Comparison of ENCODE assay signal across 24 cellular contexts in the genomic region with DNA sequence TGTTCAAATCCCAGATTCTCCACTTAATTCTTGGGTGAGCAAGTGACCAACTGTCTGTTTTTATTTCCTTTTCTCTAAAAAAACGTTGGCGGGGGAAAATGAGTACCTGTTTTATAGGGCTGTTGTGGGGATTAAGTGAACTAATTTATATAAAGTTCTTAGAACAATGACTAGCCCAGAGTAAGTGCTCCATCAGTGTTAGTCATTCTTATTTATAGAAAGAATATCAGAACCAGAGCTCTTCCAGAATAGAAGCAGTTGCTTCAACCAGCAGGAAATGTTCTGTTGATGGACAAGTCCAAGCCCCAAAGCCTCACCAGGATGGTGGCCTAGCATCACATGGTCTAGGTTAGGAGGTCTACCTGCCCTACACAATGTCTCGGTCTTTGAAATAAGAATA.
DNase-seq lines count a peak whose midpoint lies in the region; ATAC-seq, FAIRE-seq and TF ChIP-seq lines count a peak whose summit lies in the region.
"Had no signal": no experiment of that assay in that cellular context is flagged by ENCODE, and none has a peak within 500 bp of the region (broad histone marks: within the 10 kb centered on the region; RNA-seq: fewer than 3 reads in every experiment).

No MANE protein-coding gene starts in this region.

- peak overlapping the region in 1 of 2 experiments; percentile 31; a peak in 2 of 4 replicates for H4K8ac ChIP-seq in IMR-90 (ENCODE audit: low read depth in 2 of 2, low read length in 2 of 2)

- H3K23ac ChIP-seq in IMR-90 (ENCODE audit: low read depth, low read length): no peak overlapping the region

- H3K4me1 ChIP-seq in A549: peaks cover 62% of the 10 kb centered on the region
- peaks cover 21% of the 10 kb centered on the region for H3K4me1 ChIP-seq in IMR-90 (ENCODE audit: control insufficient read depth, insufficient read depth, low read length)
- peaks cover 9% of the 10 kb centered on the region for H3K4me1 ChIP-seq in colonic mucosa
- peaks cover 47% of the 10 kb centered on the region for H3K4me1 ChIP-seq in keratinocyte (ENCODE audit: control insufficient read depth, extremely low read depth, insufficient read depth, low read length)

- ATAC-seq in A549 (no peak), IMR-90 (ENCODE audit: low read depth) (no peak)
- ATAC-seq: activated naive CD8-positive, alpha-beta T cell treated with anti-CD3 and anti-CD28 coated beads, Interleukin-2, amount 50 U/mL, for 24 hours; stimulated activated naive CD8-positive, alpha-beta T cell treated with anti-CD3 and anti-CD28 coated beads, Interleukin-15, amount 100 ng/mL, for 72 hours had no signal

- H2AK5ac ChIP-seq in IMR-90 (ENCODE audit: low read depth, low read length): peak overlapping the region; percentile 87

- H3K36me3 ChIP-seq in IMR-90 (ENCODE audit: control insufficient read depth, insufficient read depth, low read length): no peaks in the 10 kb centered on the region
- no peaks in the 10 kb centered on the region for H3K36me3 ChIP-seq in colonic mucosa
- H3K36me3 ChIP-seq in keratinocyte (ENCODE audit: control insufficient read depth in 2 of 2, extremely low read depth in 1 of 2, insufficient read depth in 2 of 2, low read length in 2 of 2): no peaks in the 10 kb centered on the region

- in situ Hi-C loops in IMR-90 (cut with MboI; ENCODE audit: low sequenced_read_pairs): no loop called here

- H2AFZ ChIP-seq in IMR-90 (replicated peaks; ENCODE audit: low read length, poor library complexity): no peak overlapping the region
- H2AFZ ChIP-seq in keratinocyte (ENCODE audit: control insufficient read depth, low read length): no peak overlapping the region

- no peak for TF ChIP-seq CTCF in A549 (IDR thresholded peaks at IDR 0.05)
- TF ChIP-seq CTCF in IMR-90 (conservative IDR thresholded peaks at IDR 0.05; ENCODE audit: low read depth, low read length): no peak
- no peak for TF ChIP-seq CTCF in colonic mucosa (IDR thresholded peaks at IDR 0.05)
- no peak for TF ChIP-seq CTCF in keratinocyte (optimal IDR thresholded peaks at IDR 0.05 in 1 of 3, IDR thresholded peaks at IDR 0.05 in 1 of 3, conservative IDR thresholded peaks at IDR 0.05 in 1 of 3; ENCODE audit: extremely low read depth in 1 of 3, insufficient read depth in 2 of 3, low read length in 3 of 3)

- H3K4me3 ChIP-seq in A549 (no peak overlapping the region), IMR-90 (ENCODE audit: insufficient read depth, low read depth, low read length) (no peak overlapping the region), colonic mucosa (no peak overlapping the region), keratinocyte (ENCODE audit: control insufficient read depth in 2 of 3, extremely low read depth in 1 of 3, insufficient read depth in 2 of 3, low read depth in 1 of 3, low read length in 3 of 3) (no peak overlapping the region)

- H2BK15ac ChIP-seq in IMR-90 (ENCODE audit: low read depth, low read length): peak overlapping the region; percentile 40; the same call in 1 of the 3 replicates

- peak overlapping the region; percentile 21; the same call in 1 of the 2 replicates for H3K4ac ChIP-seq in IMR-90 (ENCODE audit: low read depth, low read length)

- peak overlapping the region; percentile 38; the same call in 1 of the 2 replicates for H4K91ac ChIP-seq in IMR-90 (ENCODE audit: insufficient read depth, low read depth, low read length)

- peak overlapping the region; percentile 73 for H3K4me2 ChIP-seq in A549
- 0 out of 2 replicates have a peak overlapping the region, but pooled peaks have one; percentile 7 for H3K4me2 ChIP-seq in IMR-90 (ENCODE audit: low read depth, low read length)
- no peak overlapping the region for H3K4me2 ChIP-seq in keratinocyte (ENCODE audit: control insufficient read depth, extremely low read depth, insufficient read depth, low read depth, low read length)

- no peak for TF ChIP-seq EP300 in A549 (IDR thresholded peaks at IDR 0.05)

- H3K56ac ChIP-seq in IMR-90 (ENCODE audit: extremely low read depth, insufficient read depth, low read length): no peak overlapping the region

- TF ChIP-seq POLR2A in A549 (IDR thresholded peaks at IDR 0.05; ENCODE audit: low read length): no peak
- TF ChIP-seq POLR2A in IMR-90 (IDR thresholded peaks at IDR 0.05; ENCODE audit: low read depth, low read length): no peak

- DNase-seq in A549 (ENCODE audit: low read depth in 1 of 2, low spot score in 1 of 2) (no peak), IMR-90 (peak; percentile 43), colonic mucosa (no peak), keratinocyte (ENCODE audit: low read depth, low spot score) (no peak), frontal cortex (ENCODE audit: low spot score in 2 of 2) (no peak), DMS 273 treated with DMSO at 0.1 percent for 48 hours (lab: John Stamatoyannopoulos, UW) (no peak), NCI-H2171 (lab: John Stamatoyannopoulos, UW) (no peak), Ammon's horn (ENCODE audit: low spot score) (no peak)
- DNase-seq: activated CD4-positive, alpha-beta T cell treated with anti-CD3 and anti-CD28 coated beads, Interleukin-2, amount 10 ng/mL, durations not matched to agents 7 days and 5 days; activated naive CD8-positive, alpha-beta T cell treated with anti-CD3 and anti-CD28 coated beads, Interleukin-2, amount 50 U/mL, for 24 hours; CD4-positive, alpha-beta T cell; central memory CD4-positive, alpha-beta T cell; DMS79; effector CD4-positive, alpha-beta T cell; Kasumi-1; kidney glomerular epithelial cell; mesendoderm; NCI-H1105; NCI-H524; posterior cingulate gyrus; Right ventricle myocardium superior; stimulated activated naive CD8-positive, alpha-beta T cell treated with anti-CD3 and anti-CD28 coated beads, Interleukin-15, amount 100 ng/mL, for 72 hours; T-helper 1 cell had no signal

- H3K79me1 ChIP-seq in IMR-90 (ENCODE audit: low read depth in 1 of 2, low read length in 2 of 2): no peaks in the 10 kb centered on the region

- CTCF ChIA-PET in A549 (lab: Yijun Ruan, JAX) (no interaction called here), IMR-90 (lab: Yijun Ruan, JAX) (no interaction called here)

- H3K9me1 ChIP-seq in IMR-90 (ENCODE audit: insufficient read depth, low read length) (peaks cover 10% of the 10 kb centered on the region; the same call in 1 of the 2 replicates), keratinocyte (ENCODE audit: control insufficient read depth, extremely low read depth, insufficient read depth, low read length) (no peaks in the 10 kb centered on the region)

- no TSS peak for BruUV-seq in IMR-90 (replicated peaks; lab: Mats Ljungman, UMichigan)

- intact Hi-C loops in IMR-90 (cut with micrococcal nuclease) (loop anchor here (5.0 to 10.0 kb wide), 3 partner anchors 34 to 422 kb away; no protein-coding TSS in a partner anchor), colonic mucosa (cut with DNase I) (no loop called here)

- H3K27me3 ChIP-seq in IMR-90 (ENCODE audit: control insufficient read depth, insufficient read depth, low read length) (no peaks in the 10 kb centered on the region), colonic mucosa (no peaks in the 10 kb centered on the region), keratinocyte (ENCODE audit: control insufficient read depth, extremely low read depth, insufficient read depth, low read length) (no peaks in the 10 kb centered on the region)

- H3K9me3 ChIP-seq in A549 (no peaks in the 10 kb centered on the region), IMR-90 (ENCODE audit: control insufficient read depth, insufficient read depth, low read length) (no peaks in the 10 kb centered on the region), colonic mucosa (no peaks in the 10 kb centered on the region), keratinocyte (ENCODE audit: control insufficient read depth, low read depth, low read length) (no peaks in the 10 kb centered on the region)

- H2BK120ac ChIP-seq in IMR-90 (ENCODE audit: low read depth, low read length): peak overlapping the region; percentile 53

- H2AK9ac ChIP-seq in IMR-90 (replicated peaks; ENCODE audit: low read depth, low read length, poor library complexity): no peak overlapping the region

- POLR2A ChIA-PET in A549 (lab: Yijun Ruan, JAX): no interaction called here
- POLR2A ChIA-PET in IMR-90 (lab: Charles Lee; ENCODE audit: unreplicated experiment): no interaction called here

- 47% methylated on average over 3 of the region's 3 CpGs for WGBS in A549 (ENCODE audit: missing lambda C conversion rate)
- WGBS in IMR-90 (ENCODE audit: extremely low coverage in 2 of 2, insufficient read length in 1 of 2), 2 experiments: no CpG with 5 or more reads among the region's 3 CpGs

- peak overlapping the region; percentile 20; the same call in 1 of the 2 replicates for H2BK20ac ChIP-seq in IMR-90 (ENCODE audit: low read depth, low read length)

- H3K27ac ChIP-seq in A549 (peak overlapping the region; percentile 6 to 30; a peak in 4 of 6 replicates), IMR-90 (ENCODE audit: insufficient read depth, low read length) (peak overlapping the region; percentile 42; the same call in 1 of the 2 replicates), colonic mucosa (peak overlapping the region; percentile 72), keratinocyte (ENCODE audit: control insufficient read depth, insufficient read depth, low read length) (peak overlapping the region; percentile 98)

- 0 out of 2 replicates have a peak overlapping the region, but pooled peaks have one; percentile 25 for H3K14ac ChIP-seq in IMR-90 (replicated peaks; ENCODE audit: low read depth, low read length)

- no peak overlapping the region for H4K5ac ChIP-seq in IMR-90 (ENCODE audit: low read depth, low read length)

- TF ChIP-seq RAD21 in A549 (conservative IDR thresholded peaks at IDR 0.05 in 1 of 2, IDR thresholded peaks at IDR 0.05 in 1 of 2): no peak
- no peak for TF ChIP-seq RAD21 in IMR-90 (IDR thresholded peaks at IDR 0.05; ENCODE audit: low read length)

- peaks cover 4% of the 10 kb centered on the region; the same call in 1 of the 2 replicates for H4K20me1 ChIP-seq in IMR-90 (ENCODE audit: insufficient read depth, low read length)
- H4K20me1 ChIP-seq in keratinocyte (ENCODE audit: control insufficient read depth, extremely low read depth, insufficient read depth, low read length): no peaks in the 10 kb centered on the region

- FAIRE-seq in A549 (lab: Jason Lieb, UNC): no peak
- no peak for FAIRE-seq in keratinocyte (lab: Jason Lieb, UNC)
- FAIRE-seq in frontal cortex (lab: Jason Lieb, UNC): no peak
- FAIRE-seq: HTR-8/SVneo had no signal

- H3K18ac ChIP-seq in IMR-90 (ENCODE audit: low read depth, low read length): peak overlapping the region; percentile 75; the same call in 1 of the 2 replicates

- H3K9ac ChIP-seq in IMR-90 (ENCODE audit: low read depth, low read length): no peak overlapping the region
- no peak overlapping the region for H3K9ac ChIP-seq in colonic mucosa (ENCODE audit: low read depth in 2 of 2, low read length in 2 of 2)
- H3K9ac ChIP-seq in keratinocyte (ENCODE audit: control insufficient read depth, extremely low read depth, insufficient read depth, low read length): no peak overlapping the region

- no peaks in the 10 kb centered on the region for H3K79me2 ChIP-seq in keratinocyte (ENCODE audit: control insufficient read depth, insufficient read depth, low read length)

- no peak overlapping the region for H2BK5ac ChIP-seq in IMR-90 (ENCODE audit: low read depth, low read length, poor library complexity, severe bottlenecking)

- dilution Hi-C loops in IMR-90 (cut with HindIII; ENCODE audit: low sequenced_read_pairs, unreplicated experiment): no loop called here
- dilution Hi-C loops in keratinocyte (cut with MboI; ENCODE audit: extremely low pct_ligation_motif_present, low sequenced_read_pairs): no loop called here

TF ChIP-seq in IMR-90, 13 proteins besides CTCF, POLR2A, EP300 and RAD21 (continues in another document):
- no peak for TF ChIP-seq MAZ (IDR thresholded peaks at IDR 0.05; ENCODE audit: borderline replicate concordance, low read depth, low read length)

Comparison
In these comparisons a context has a peak if more than half of its experiments do, and no peak if none do; other contexts are left out.
1. H3K27ac ChIP-seq: peak in every context shown above with its lines; median percentile 98 in keratinocyte; 72 in colonic mucosa; 42 in IMR-90; 18 in A549.